In genomic region chr12:91381309-91381804, GRCh38 we compare ENCODE assay signal across 1 cellular context.
TF ChIP-seq lines count a peak whose summit lies in the region.

No MANE protein-coding gene starts in this region.

TF ChIP-seq in H1, 55 proteins besides CTCF, POLR2A, EP300 and RAD21 (continued from another document):
- TF ChIP-seq CHD7 (IDR thresholded peaks at IDR 0.05; ENCODE audit: insufficient replicate concordance, low read length) (no peak), ATF3 (IDR thresholded peaks at IDR 0.05; ENCODE audit: insufficient read depth, low read depth, low read length) (no peak), CREB1 (IDR thresholded peaks at IDR 0.05) (no peak), KDM5A (IDR thresholded peaks at IDR 0.05; ENCODE audit: low read length) (no peak), EGR1 (IDR thresholded peaks at IDR 0.05; ENCODE audit: borderline replicate concordance, low read depth, low read length) (no peak), TCF12 (IDR thresholded peaks at IDR 0.05; ENCODE audit: low read depth, low read length) (no peak), RNF2 (IDR thresholded peaks at IDR 0.05; ENCODE audit: borderline replicate concordance, low read depth, low read length, missing control alignments, poor library complexity, severe bottlenecking) (no peak), GABPA (IDR thresholded peaks at IDR 0.05; ENCODE audit: borderline replicate concordance, insufficient read depth, low read length) (no peak), MAFK (IDR thresholded peaks at IDR 0.05; ENCODE audit: low read depth, low read length) (no peak), GTF2F1 (IDR thresholded peaks at IDR 0.05; ENCODE audit: borderline replicate concordance, low read depth, low read length) (no peak), TAF1 (IDR thresholded peaks at IDR 0.05; ENCODE audit: low read depth, low read length) (peak; percentile 42), SRF (IDR thresholded peaks at IDR 0.05; ENCODE audit: low read depth, low read length) (no peak), JUN (IDR thresholded peaks at IDR 0.05; ENCODE audit: low read depth, low read length) (peak; percentile 47; the same call in 1 of the 2 replicates), FOSL1 (IDR thresholded peaks at IDR 0.05; ENCODE audit: insufficient read depth, low read depth, low read length) (no peak), YY1 (IDR thresholded peaks at IDR 0.05; ENCODE audit: low read depth, low read length) (no peak), RBBP5 (IDR thresholded peaks at IDR 0.05; ENCODE audit: borderline replicate concordance, low read depth, low read length) (peak; percentile 74; the same call in 1 of the 2 replicates), TAF7 (optimal IDR thresholded peaks at IDR 0.05; ENCODE audit: borderline replicate concordance, low read depth, low read length) (no peak), NANOG (IDR thresholded peaks at IDR 0.05; ENCODE audit: insufficient read depth, low read depth, low read length, poor library complexity, severe bottlenecking) (peak; percentile 67), ASH2L (IDR thresholded peaks at IDR 0.05; ENCODE audit: low read length) (peak; percentile 74), CHD2 (IDR thresholded peaks at IDR 0.05; ENCODE audit: low read length) (peak; percentile 67; the same call in 1 of the 2 replicates), RFX5 (IDR thresholded peaks at IDR 0.05; ENCODE audit: borderline replicate concordance, low read depth, low read length) (peak; percentile 90), CBX8 (IDR thresholded peaks at IDR 0.05; ENCODE audit: borderline replicate concordance, low read depth, low read length) (no peak), USF2 (IDR thresholded peaks at IDR 0.05; ENCODE audit: low read length) (no peak), TBP (IDR thresholded peaks at IDR 0.05; ENCODE audit: low read depth, low read length) (peak; percentile 46), SAP30 (IDR thresholded peaks at IDR 0.05; ENCODE audit: insufficient read depth, insufficient replicate concordance, low read length) (no peak), HDAC2 (IDR thresholded peaks at IDR 0.05; ENCODE audit: borderline replicate concordance in 1 of 2, low read depth in 2 of 2, low read length in 2 of 2) (no peak), POLR2AphosphoS5 (IDR thresholded peaks at IDR 0.05; ENCODE audit: low read depth, low read length) (no peak), KDM1A (IDR thresholded peaks at IDR 0.05; ENCODE audit: borderline replicate concordance, low read length) (no peak), BCL11A (IDR thresholded peaks at IDR 0.05; ENCODE audit: low read depth in 2 of 2, low read length in 2 of 2) (no peak), JUND (IDR thresholded peaks at IDR 0.05; ENCODE audit: low read length) (peak; percentile 75), BACH1 (IDR thresholded peaks at IDR 0.05; ENCODE audit: low read length) (no peak), RXRA (IDR thresholded peaks at IDR 0.05; ENCODE audit: insufficient read depth, low read depth, low read length) (no peak), CBX5 (IDR thresholded peaks at IDR 0.05; ENCODE audit: low read depth, low read length) (no peak)
